Comparison of ENCODE assay signal across 18 cellular contexts in genomic region chr10:121415017-121415416, GRCh38.
DNase-seq lines count a peak whose midpoint lies in the region; ATAC-seq and TF ChIP-seq lines count a peak whose summit lies in the region.
"Had no signal": no experiment of that assay in that cellular context is flagged by ENCODE, and none has a peak within 500 bp of the region (broad histone marks: within the 10 kb centered on the region; RNA-seq: fewer than 3 reads in every experiment).

No MANE protein-coding gene starts in this region.

- H3K36me3 Mint-ChIP-seq in endodermal cell (ENCODE audit: low read depth) = no peaks in the 10 kb centered on the region
- no peaks in the 10 kb centered on the region for H3K36me3 Mint-ChIP-seq in mesothelial cell of epicardium
- H3K36me3 Mint-ChIP-seq in activated T-helper 17 cell treated with anti-CD3 and anti-CD28 coated beads, Interleukin-2, amount 50 U/mL, for 72 hours (ENCODE audit: low read depth) = no peaks in the 10 kb centered on the region
- H3K36me3 Mint-ChIP-seq: CD8-positive, alpha-beta T cell had no signal

- in situ Hi-C loops in HAP-1 (cut with MboI; ENCODE audit: low sequenced_read_pairs) = no loop called here

- H3K27me3 Mint-ChIP-seq in endodermal cell (ENCODE audit: insufficient read depth) (no peaks in the 10 kb centered on the region), mesothelial cell of epicardium (ENCODE audit: low read depth) (peaks cover 2% of the 10 kb centered on the region)
- no peaks in the 10 kb centered on the region for H3K27me3 Mint-ChIP-seq in activated T-helper 17 cell treated with anti-CD3 and anti-CD28 coated beads, Interleukin-2, amount 50 U/mL, for 72 hours
- H3K27me3 Mint-ChIP-seq: B cell had no signal

- H3K4me1 Mint-ChIP-seq in endodermal cell = peaks cover 13% of the 10 kb centered on the region
- H3K4me1 Mint-ChIP-seq in mesothelial cell of epicardium = peaks cover 14% of the 10 kb centered on the region
- no peaks in the 10 kb centered on the region for H3K4me1 Mint-ChIP-seq in activated T-helper 17 cell treated with anti-CD3 and anti-CD28 coated beads, Interleukin-2, amount 50 U/mL, for 72 hours
- H3K4me1 Mint-ChIP-seq: B cell had no signal

- H3K4me1 ChIP-seq in HAP-1 = peaks cover 15% of the 10 kb centered on the region
- peaks cover 3% of the 10 kb centered on the region for H3K4me1 ChIP-seq in endodermal cell (ENCODE audit: control insufficient read depth, insufficient read depth, low read length)
- H3K4me1 ChIP-seq in thyroid gland = peaks cover 17 to 32% of the 10 kb centered on the region in 2 donors

- no peak overlapping the region for H3K27ac Mint-ChIP-seq in endodermal cell
- H3K27ac Mint-ChIP-seq in mesothelial cell of epicardium = peak overlapping the region; percentile 47
- H3K27ac Mint-ChIP-seq in activated T-helper 17 cell treated with anti-CD3 and anti-CD28 coated beads, Interleukin-2, amount 50 U/mL, for 72 hours = no peak overlapping the region
- H3K27ac Mint-ChIP-seq: B cell; CD8-positive, alpha-beta T cell had no signal

- H3K36me3 ChIP-seq in HAP-1 (replicated peaks) = no peaks in the 10 kb centered on the region
- H3K36me3 ChIP-seq in endodermal cell (ENCODE audit: control insufficient read depth, insufficient read depth, low read length) = no peaks in the 10 kb centered on the region
- H3K36me3 ChIP-seq in thyroid gland = no peaks in the 10 kb centered on the region
- H3K36me3 ChIP-seq: BLaER1 treated with 17β-estradiol and CSF1 and Interleukin-3, amounts not matched to agents 10 nM and 100 nM had no signal

- TF ChIP-seq CTCF in endodermal cell (conservative IDR thresholded peaks at IDR 0.05) (no peak), mesothelial cell of epicardium (IDR thresholded peaks at IDR 0.05; ENCODE audit: unreplicated experiment) (no peak), thyroid gland (IDR thresholded peaks at IDR 0.05) (no peak)

- H3K9me3 Mint-ChIP-seq in endodermal cell (peaks cover 3% of the 10 kb centered on the region), mesothelial cell of epicardium (peaks cover 3% of the 10 kb centered on the region)
- peaks cover 5% of the 10 kb centered on the region for H3K9me3 Mint-ChIP-seq in activated T-helper 17 cell treated with anti-CD3 and anti-CD28 coated beads, Interleukin-2, amount 50 U/mL, for 72 hours
- H3K9me3 Mint-ChIP-seq: CD8-positive, alpha-beta T cell had no signal

- H3K9ac ChIP-seq in endodermal cell (ENCODE audit: extremely low read depth, low read length, poor library complexity, severe bottlenecking) = no peak overlapping the region
- H3K9ac ChIP-seq: BLaER1 treated with 17β-estradiol and CSF1 and Interleukin-3, amounts not matched to agents 10 nM and 100 nM had no signal

- H3K27ac ChIP-seq in endodermal cell (ENCODE audit: low read depth, low read length) (no peak overlapping the region), thyroid gland (peak overlapping the region in 2 of 3 donors; percentile 18 to 24)
- H3K27ac ChIP-seq: BLaER1 treated with 17β-estradiol and CSF1 and Interleukin-3, amounts not matched to agents 10 nM and 100 nM; HL-60 had no signal

- H3K27me3 ChIP-seq in HAP-1 (ENCODE audit: low read depth) (no peaks in the 10 kb centered on the region), endodermal cell (ENCODE audit: control insufficient read depth, insufficient read depth, low read length, poor library complexity, severe bottlenecking) (no peaks in the 10 kb centered on the region), thyroid gland (no peaks in the 10 kb centered on the region)
- H3K27me3 ChIP-seq: BLaER1 treated with 17β-estradiol and CSF1 and Interleukin-3, amounts not matched to agents 10 nM and 100 nM had no signal

- TF ChIP-seq POLR2A in thyroid gland (IDR thresholded peaks at IDR 0.05) = no peak

- 88% methylated on average over 1 of the region's 1 CpG; no CpG with 5 or more reads in 1 of the 2 experiments for WGBS in endodermal cell (ENCODE audit: insufficient coverage in 1 of 2, insufficient read length in 1 of 2), 2 experiments
- 40 to 58% methylated on average over 1 of the region's 1 CpG for WGBS in thyroid gland, 2 donors

- H3K4me3 Mint-ChIP-seq in endodermal cell = no peak overlapping the region
- H3K4me3 Mint-ChIP-seq in mesothelial cell of epicardium = no peak overlapping the region
- no peak overlapping the region for H3K4me3 Mint-ChIP-seq in activated T-helper 17 cell treated with anti-CD3 and anti-CD28 coated beads, Interleukin-2, amount 50 U/mL, for 72 hours
- H3K4me3 Mint-ChIP-seq: B cell; CD8-positive, alpha-beta T cell had no signal

- H3K4me3 ChIP-seq in HAP-1 = no peak overlapping the region
- H3K4me3 ChIP-seq in endodermal cell (ENCODE audit: low read length) = peak overlapping the region; percentile 24
- H3K4me3 ChIP-seq in thyroid gland (replicated peaks in 1 of 3) = no peak overlapping the region
- H3K4me3 ChIP-seq: BLaER1 treated with 17β-estradiol and CSF1 and Interleukin-3, amounts not matched to agents 10 nM and 100 nM; GM12878 had no signal

- DNase-seq in HAP-1 (ENCODE audit: low spot score in 2 of 2) (peak; percentile 57 to 63), endodermal cell (no peak), mesothelial cell of epicardium (ENCODE audit: low spot score in 2 of 2, unreplicated experiment in 2 of 2) (no peak), thyroid gland (no peak), DMS79 treated with DMSO at 0.1 percent for 48 hours (lab: John Stamatoyannopoulos, UW) (no peak)
- DNase-seq: 8988T; Calu3; CD8-positive, alpha-beta T cell; DND-41; EL; GOT3; H7 had no signal

- intact Hi-C loops in thyroid gland (cut with DNase I) = loop anchor here (10.0 kb wide), 1 partner anchor 180 kb away; the partner anchor contains the start of gene FGFR2

- ATAC-seq in HG02623 (IDR thresholded peaks at IDR 0.05; ENCODE audit: unreplicated experiment) = no peak
- ATAC-seq in activated T-helper 17 cell treated with anti-CD3 and anti-CD28 coated beads, Interleukin-2, amount 50 U/mL, for 72 hours (replicated peaks) = no peak
- ATAC-seq: CD8-positive, alpha-beta T cell; GM12878 had no signal

- H3K9me3 ChIP-seq in HAP-1 = no peaks in the 10 kb centered on the region
- H3K9me3 ChIP-seq in endodermal cell (ENCODE audit: control insufficient read depth, low read length) = peaks cover 13% of the 10 kb centered on the region
- no peaks in the 10 kb centered on the region for H3K9me3 ChIP-seq in thyroid gland

Comparison
In these comparisons a context has a peak if more than half of its experiments do, and no peak if none do; other contexts are left out.
1. DNase-seq: peak in HAP-1 (2 of 2); none in endodermal cell (single experiment), mesothelial cell of epicardium (0 of 2), thyroid gland (0 of 2) and DMS79 treated with DMSO at 0.1 percent for 48 hours (single experiment).